ENCODE assay signal across 1 cellular context in the genomic region with DNA sequence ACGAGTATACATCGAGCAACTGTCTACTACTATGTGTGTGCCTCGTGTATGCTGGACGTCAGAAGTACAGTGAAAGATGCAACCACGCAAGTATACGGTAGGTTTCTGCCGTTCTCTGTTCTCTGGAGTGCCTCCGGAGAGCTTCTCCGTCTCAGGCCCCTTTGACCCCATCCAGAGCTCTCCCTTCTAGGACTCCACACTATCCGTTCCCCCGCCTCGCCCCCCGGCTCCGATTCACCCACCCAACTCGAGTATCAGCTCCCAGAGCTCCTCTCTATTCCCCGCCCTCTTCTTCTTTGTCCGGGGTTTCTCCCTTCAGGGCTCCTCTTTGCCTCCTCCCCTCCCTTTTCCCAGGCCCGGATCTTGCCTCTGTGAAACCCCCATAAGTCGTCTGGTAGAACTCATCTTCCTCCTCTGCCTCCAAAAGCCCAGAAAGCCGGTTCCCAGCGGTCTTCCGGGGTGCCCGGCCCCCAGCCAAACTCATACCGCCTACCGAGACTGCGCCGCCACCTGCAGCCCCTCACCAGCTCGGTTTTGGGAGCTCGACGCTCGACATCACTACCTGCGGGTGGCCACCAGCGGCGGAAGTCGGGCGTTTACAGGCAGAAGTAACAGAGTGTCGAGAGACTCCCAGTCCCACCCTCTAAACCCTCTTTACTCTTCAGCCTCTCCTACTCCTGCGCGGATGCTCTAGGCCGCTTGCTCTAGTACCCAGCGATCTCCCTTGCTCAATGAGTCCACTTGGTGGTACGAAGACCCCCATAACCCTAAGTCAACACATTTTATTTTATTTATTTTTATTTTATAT.
TF ChIP-seq lines count a peak whose summit lies in the region.

TSS of gene VPS72 (minus strand) at position 560 of the 808 bp plus-strand sequence. CDS start at position 484, 76 bp downstream.

TF ChIP-seq in HepG2, 621 proteins besides CTCF, POLR2A, EP300 and RAD21 (continued from another document and continues in another):
- TF ChIP-seq, protein P1, sequence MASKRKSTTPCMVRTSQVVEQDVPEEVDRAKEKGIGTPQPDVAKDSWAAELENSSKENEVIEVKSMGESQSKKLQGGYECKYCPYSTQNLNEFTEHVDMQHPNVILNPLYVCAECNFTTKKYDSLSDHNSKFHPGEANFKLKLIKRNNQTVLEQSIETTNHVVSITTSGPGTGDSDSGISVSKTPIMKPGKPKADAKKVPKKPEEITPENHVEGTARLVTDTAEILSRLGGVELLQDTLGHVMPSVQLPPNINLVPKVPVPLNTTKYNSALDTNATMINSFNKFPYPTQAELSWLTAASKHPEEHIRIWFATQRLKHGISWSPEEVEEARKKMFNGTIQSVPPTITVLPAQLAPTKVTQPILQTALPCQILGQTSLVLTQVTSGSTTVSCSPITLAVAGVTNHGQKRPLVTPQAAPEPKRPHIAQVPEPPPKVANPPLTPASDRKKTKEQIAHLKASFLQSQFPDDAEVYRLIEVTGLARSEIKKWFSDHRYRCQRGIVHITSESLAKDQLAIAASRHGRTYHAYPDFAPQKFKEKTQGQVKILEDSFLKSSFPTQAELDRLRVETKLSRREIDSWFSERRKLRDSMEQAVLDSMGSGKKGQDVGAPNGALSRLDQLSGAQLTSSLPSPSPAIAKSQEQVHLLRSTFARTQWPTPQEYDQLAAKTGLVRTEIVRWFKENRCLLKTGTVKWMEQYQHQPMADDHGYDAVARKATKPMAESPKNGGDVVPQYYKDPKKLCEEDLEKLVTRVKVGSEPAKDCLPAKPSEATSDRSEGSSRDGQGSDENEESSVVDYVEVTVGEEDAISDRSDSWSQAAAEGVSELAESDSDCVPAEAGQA (IDR thresholded peaks at IDR 0.05; ENCODE audit: low read depth) = peak; percentile 67
- TF ChIP-seq, protein P1 (CRISPR knock-in tag; IDR thresholded peaks at IDR 0.05; ENCODE audit: borderline replicate concordance) = no peak; the same call in 1 of the 2 replicates
- no peak for TF ChIP-seq MNT (IDR thresholded peaks at IDR 0.05)
- no peak for TF ChIP-seq ZBTB42 (CRISPR knock-in tag; IDR thresholded peaks at IDR 0.05)
- TF ChIP-seq PHB2 (IDR thresholded peaks at IDR 0.05; ENCODE audit: partially characterized antibody) = no peak
- TF ChIP-seq, protein P2, sequence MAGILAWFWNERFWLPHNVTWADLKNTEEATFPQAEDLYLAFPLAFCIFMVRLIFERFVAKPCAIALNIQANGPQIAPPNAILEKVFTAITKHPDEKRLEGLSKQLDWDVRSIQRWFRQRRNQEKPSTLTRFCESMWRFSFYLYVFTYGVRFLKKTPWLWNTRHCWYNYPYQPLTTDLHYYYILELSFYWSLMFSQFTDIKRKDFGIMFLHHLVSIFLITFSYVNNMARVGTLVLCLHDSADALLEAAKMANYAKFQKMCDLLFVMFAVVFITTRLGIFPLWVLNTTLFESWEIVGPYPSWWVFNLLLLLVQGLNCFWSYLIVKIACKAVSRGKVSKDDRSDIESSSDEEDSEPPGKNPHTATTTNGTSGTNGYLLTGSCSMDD (CRISPR knock-in tag; IDR thresholded peaks at IDR 0.05) = no peak
- TF ChIP-seq ZNF772 (CRISPR knock-in tag; IDR thresholded peaks at IDR 0.05) = no peak
- TF ChIP-seq CHD2 (IDR thresholded peaks at IDR 0.05; ENCODE audit: low read depth, low read length) = no peak
- TF ChIP-seq, protein P3, sequence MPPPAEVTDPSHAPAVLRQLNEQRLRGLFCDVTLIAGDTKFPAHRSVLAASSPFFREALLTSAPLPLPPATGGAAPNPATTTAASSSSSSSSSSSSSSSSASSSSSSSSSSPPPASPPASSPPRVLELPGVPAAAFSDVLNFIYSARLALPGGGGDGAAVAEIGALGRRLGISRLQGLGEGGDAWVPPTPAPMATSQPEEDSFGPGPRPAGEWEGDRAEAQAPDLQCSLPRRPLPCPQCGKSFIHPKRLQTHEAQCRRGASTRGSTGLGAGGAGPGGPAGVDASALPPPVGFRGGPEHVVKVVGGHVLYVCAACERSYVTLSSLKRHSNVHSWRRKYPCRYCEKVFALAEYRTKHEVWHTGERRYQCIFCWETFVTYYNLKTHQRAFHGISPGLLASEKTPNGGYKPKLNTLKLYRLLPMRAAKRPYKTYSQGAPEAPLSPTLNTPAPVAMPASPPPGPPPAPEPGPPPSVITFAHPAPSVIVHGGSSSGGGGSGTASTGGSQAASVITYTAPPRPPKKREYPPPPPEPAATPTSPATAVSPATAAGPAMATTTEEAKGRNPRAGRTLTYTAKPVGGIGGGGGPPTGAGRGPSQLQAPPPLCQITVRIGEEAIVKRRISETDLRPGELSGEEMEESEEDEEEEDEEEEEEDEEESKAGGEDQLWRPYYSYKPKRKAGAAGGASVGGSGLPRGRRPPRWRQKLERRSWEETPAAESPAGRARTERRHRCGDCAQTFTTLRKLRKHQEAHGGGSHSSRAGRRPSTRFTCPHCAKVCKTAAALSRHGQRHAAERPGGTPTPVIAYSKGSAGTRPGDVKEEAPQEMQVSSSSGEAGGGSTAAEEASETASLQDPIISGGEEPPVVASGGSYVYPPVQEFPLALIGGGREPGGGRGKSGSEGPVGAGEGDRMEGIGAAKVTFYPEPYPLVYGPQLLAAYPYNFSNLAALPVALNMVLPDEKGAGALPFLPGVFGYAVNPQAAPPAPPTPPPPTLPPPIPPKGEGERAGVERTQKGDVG (CRISPR knock-in tag; IDR thresholded peaks at IDR 0.05; ENCODE audit: borderline replicate concordance) = 0 out of 2 replicates have a peak, but pooled peaks have one; percentile 41
- TF ChIP-seq, protein P4, sequence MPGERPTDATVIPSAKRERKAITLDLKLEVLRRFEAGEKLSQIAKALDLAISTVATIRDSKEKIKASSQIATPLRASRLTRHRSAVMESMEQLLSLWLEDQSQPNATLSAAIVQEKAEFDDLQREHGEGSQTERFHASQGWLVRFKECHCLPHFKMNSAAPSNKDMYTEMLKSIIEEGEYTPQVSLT (CRISPR knock-in tag; IDR thresholded peaks at IDR 0.05; ENCODE audit: borderline replicate concordance, low read depth) = no peak
- TF ChIP-seq ZNF678 (CRISPR knock-in tag; IDR thresholded peaks at IDR 0.05) = 0 out of 2 replicates have a peak, but pooled peaks have one; percentile 24
- peak; percentile 55; the same call in 1 of the 2 replicates for TF ChIP-seq ZNF224 (CRISPR knock-in tag; IDR thresholded peaks at IDR 0.05)
- TF ChIP-seq ZFX (CRISPR knock-in tag; IDR thresholded peaks at IDR 0.05; ENCODE audit: low read depth) = peak; percentile 90
- TF ChIP-seq TBX2 (CRISPR knock-in tag; IDR thresholded peaks at IDR 0.05; ENCODE audit: borderline replicate concordance) = peak; percentile 73
- TF ChIP-seq ZC3H4 (CRISPR knock-in tag; IDR thresholded peaks at IDR 0.05; ENCODE audit: borderline replicate concordance) = no peak
- TF ChIP-seq PPARG (CRISPR knock-in tag; conservative IDR thresholded peaks at IDR 0.05) = peak; percentile 71; the same call in 1 of the 2 replicates
- TF ChIP-seq ZNF784 (CRISPR knock-in tag; IDR thresholded peaks at IDR 0.05; ENCODE audit: borderline replicate concordance) = no peak
- no peak; the same call in 1 of the 2 replicates for TF ChIP-seq ZFP37 (CRISPR knock-in tag; IDR thresholded peaks at IDR 0.05; ENCODE audit: borderline replicate concordance)
- TF ChIP-seq ZNF549 (CRISPR knock-in tag; IDR thresholded peaks at IDR 0.05) = no peak
- TF ChIP-seq SP140L (CRISPR knock-in tag; IDR thresholded peaks at IDR 0.05; ENCODE audit: borderline replicate concordance) = no peak
- TF ChIP-seq HNF4G (IDR thresholded peaks at IDR 0.05; ENCODE audit: borderline replicate concordance, low read depth, low read length) = no peak; the same call in 1 of the 2 replicates
- TF ChIP-seq HNF4G (CRISPR knock-in tag; IDR thresholded peaks at IDR 0.05; ENCODE audit: borderline replicate concordance, low read depth) = no peak
- TF ChIP-seq ZNF143 (CRISPR knock-in tag; IDR thresholded peaks at IDR 0.05) = peak; percentile 80
- TF ChIP-seq FUBP1 (CRISPR knock-in tag; IDR thresholded peaks at IDR 0.05; ENCODE audit: borderline replicate concordance) = no peak
- no peak for TF ChIP-seq NFKBIZ (CRISPR knock-in tag; IDR thresholded peaks at IDR 0.05)
- 0 out of 2 replicates have a peak, but pooled peaks have one; percentile 55 for TF ChIP-seq ZNF431 (CRISPR knock-in tag; IDR thresholded peaks at IDR 0.05; ENCODE audit: borderline replicate concordance, low read depth)
- TF ChIP-seq SUZ12 (IDR thresholded peaks at IDR 0.05; ENCODE audit: low read depth, low read length) = no peak
- TF ChIP-seq ARHGAP35 (CRISPR knock-in tag; IDR thresholded peaks at IDR 0.05; ENCODE audit: borderline replicate concordance) = no peak
- 0 out of 2 replicates have a peak, but pooled peaks have one; percentile 68 for TF ChIP-seq ZNF160 (CRISPR knock-in tag; IDR thresholded peaks at IDR 0.05)
- peak; percentile 81; the same call in 1 of the 2 replicates for TF ChIP-seq ZNF614 (CRISPR knock-in tag; IDR thresholded peaks at IDR 0.05; ENCODE audit: borderline replicate concordance)
- TF ChIP-seq SIN3A (IDR thresholded peaks at IDR 0.05; ENCODE audit: borderline replicate concordance, low read depth, low read length) = peak; percentile 84; the same call in 1 of the 2 replicates
- TF ChIP-seq TAF1 (CRISPR knock-in tag; IDR thresholded peaks at IDR 0.05) = peak; percentile 84
- TF ChIP-seq ZNF225 (CRISPR knock-in tag; IDR thresholded peaks at IDR 0.05) = no peak
- no peak for TF ChIP-seq ZNF775 (CRISPR knock-in tag; IDR thresholded peaks at IDR 0.05; ENCODE audit: borderline replicate concordance)
- no peak for TF ChIP-seq MTA3 (CRISPR knock-in tag; IDR thresholded peaks at IDR 0.05)
